In genomic region chr15:68352401-68353062, GRCh38 we compare ENCODE assay signal across 8 cellular contexts.
DNase-seq lines count a peak whose midpoint lies in the region; ATAC-seq and TF ChIP-seq lines count a peak whose summit lies in the region.

No MANE protein-coding gene starts in this region.

- DNase-seq in BJ (ENCODE audit: low read depth) (peak; percentile 95), MG63 (peak; percentile 98), left ventricle myocardium inferior (no peak), DMS153 (lab: John Stamatoyannopoulos, UW) (no peak)
- DNase-seq in stimulated activated CD4-positive, alpha-beta T cell treated with anti-CD3 and anti-CD28 coated beads, Interleukin-1b, Interleukin-23, amount 100 ng/mL, for 48 hours = peak; percentile 44

- H3K27ac Mint-ChIP-seq in activated T-helper 17 cell treated with anti-CD3 and anti-CD28 coated beads, Interleukin-2, amount 50 U/mL, for 72 hours = peak overlapping the region; percentile 91

- CTCF ChIA-PET in BJ (lab: Yijun Ruan, JAX) = interaction anchor here (1.0 to 1.6 kb wide), 5 partner anchors 12 to 321 kb away, joined by 3 to 4 read pairs (median 3); no protein-coding TSS in a partner anchor

- POLR2A ChIA-PET in BJ (lab: Charles Lee) = interaction anchor here (0.6 kb wide), 1 partner anchor 675 kb away, joined by 3 read pairs; no protein-coding TSS in a partner anchor

- no peaks in the 10 kb centered on the region for H3K27me3 Mint-ChIP-seq in activated T-helper 17 cell treated with anti-CD3 and anti-CD28 coated beads, Interleukin-2, amount 50 U/mL, for 72 hours

- H3K9me3 ChIP-seq in MG63 (peaks cover 6% of the 10 kb centered on the region; the same call in 1 of the 2 replicates), left ventricle myocardium inferior (replicated peaks) (peaks cover 12% of the 10 kb centered on the region)

- peaks cover 6% of the 10 kb centered on the region for H3K4me1 Mint-ChIP-seq in activated T-helper 17 cell treated with anti-CD3 and anti-CD28 coated beads, Interleukin-2, amount 50 U/mL, for 72 hours

- H3K27me3 ChIP-seq in BJ (ENCODE audit: control insufficient read depth, insufficient read depth, low read length) (no peaks in the 10 kb centered on the region), MG63 (no peaks in the 10 kb centered on the region), left ventricle myocardium inferior (ENCODE audit: low read depth) (no peaks in the 10 kb centered on the region)

- peak; percentile 87 for ATAC-seq in activated T-helper 17 cell treated with anti-CD3 and anti-CD28 coated beads, Interleukin-2, amount 50 U/mL, for 72 hours (replicated peaks)
- ATAC-seq in HG03432 (IDR thresholded peaks at IDR 0.05; ENCODE audit: unreplicated experiment) = no peak
- no peak for ATAC-seq in GM21423 (IDR thresholded peaks at IDR 0.05; ENCODE audit: unreplicated experiment)

- peaks cover 35% of the 10 kb centered on the region for H3K4me1 ChIP-seq in left ventricle myocardium inferior

- no peaks in the 10 kb centered on the region for H3K9me3 Mint-ChIP-seq in activated T-helper 17 cell treated with anti-CD3 and anti-CD28 coated beads, Interleukin-2, amount 50 U/mL, for 72 hours

- H3K36me3 Mint-ChIP-seq in activated T-helper 17 cell treated with anti-CD3 and anti-CD28 coated beads, Interleukin-2, amount 50 U/mL, for 72 hours (ENCODE audit: low read depth) = no peaks in the 10 kb centered on the region

- intact Hi-C loops in left ventricle myocardium inferior (cut with micrococcal nuclease) = no loop called here

- H3K36me3 ChIP-seq in BJ (ENCODE audit: control insufficient read depth, insufficient read depth, low read length) = no peaks in the 10 kb centered on the region
- H3K36me3 ChIP-seq in MG63 = peaks cover 59% of the 10 kb centered on the region
- peaks cover 33% of the 10 kb centered on the region for H3K36me3 ChIP-seq in left ventricle myocardium inferior

- H3K4me3 Mint-ChIP-seq in activated T-helper 17 cell treated with anti-CD3 and anti-CD28 coated beads, Interleukin-2, amount 50 U/mL, for 72 hours = peak overlapping the region; percentile 54

- H3K4me3 ChIP-seq in BJ (ENCODE audit: low read depth, low read length) (no peak overlapping the region), MG63 (no peak overlapping the region), left ventricle myocardium inferior (no peak overlapping the region)

- TF ChIP-seq CTCF in BJ (IDR thresholded peaks at IDR 0.05; ENCODE audit: insufficient read depth, low read depth, low read length) = no peak
- no peak for TF ChIP-seq CTCF in left ventricle myocardium inferior (IDR thresholded peaks at IDR 0.05; ENCODE audit: borderline replicate concordance)

- peak overlapping the region; percentile 67 for H3K27ac ChIP-seq in left ventricle myocardium inferior (replicated peaks)

Comparison
In these comparisons a context has a peak if more than half of its experiments do, and no peak if none do; other contexts are left out.
1. DNase-seq: peak in BJ (single experiment), MG63 (single experiment) and stimulated activated CD4-positive, alpha-beta T cell treated with anti-CD3 and anti-CD28 coated beads, Interleukin-1b, Interleukin-23, amount 100 ng/mL, for 48 hours (single experiment); none in left ventricle myocardium inferior (single experiment) and DMS153 (single experiment).